Comparison of ENCODE assay signal across 1 cellular context in genomic region chr3:81300324-81300927, GRCh38.
A peak's percentile ranks its signal among the peaks of the same experiment; 100 is the strongest.
TF ChIP-seq lines count a peak whose summit lies in the region.

No MANE protein-coding gene starts in this region.

TF ChIP-seq in HepG2, 621 proteins besides CTCF, POLR2A, EP300 and RAD21 (continued from another document and continues in another):
- TF ChIP-seq, protein P1, sequence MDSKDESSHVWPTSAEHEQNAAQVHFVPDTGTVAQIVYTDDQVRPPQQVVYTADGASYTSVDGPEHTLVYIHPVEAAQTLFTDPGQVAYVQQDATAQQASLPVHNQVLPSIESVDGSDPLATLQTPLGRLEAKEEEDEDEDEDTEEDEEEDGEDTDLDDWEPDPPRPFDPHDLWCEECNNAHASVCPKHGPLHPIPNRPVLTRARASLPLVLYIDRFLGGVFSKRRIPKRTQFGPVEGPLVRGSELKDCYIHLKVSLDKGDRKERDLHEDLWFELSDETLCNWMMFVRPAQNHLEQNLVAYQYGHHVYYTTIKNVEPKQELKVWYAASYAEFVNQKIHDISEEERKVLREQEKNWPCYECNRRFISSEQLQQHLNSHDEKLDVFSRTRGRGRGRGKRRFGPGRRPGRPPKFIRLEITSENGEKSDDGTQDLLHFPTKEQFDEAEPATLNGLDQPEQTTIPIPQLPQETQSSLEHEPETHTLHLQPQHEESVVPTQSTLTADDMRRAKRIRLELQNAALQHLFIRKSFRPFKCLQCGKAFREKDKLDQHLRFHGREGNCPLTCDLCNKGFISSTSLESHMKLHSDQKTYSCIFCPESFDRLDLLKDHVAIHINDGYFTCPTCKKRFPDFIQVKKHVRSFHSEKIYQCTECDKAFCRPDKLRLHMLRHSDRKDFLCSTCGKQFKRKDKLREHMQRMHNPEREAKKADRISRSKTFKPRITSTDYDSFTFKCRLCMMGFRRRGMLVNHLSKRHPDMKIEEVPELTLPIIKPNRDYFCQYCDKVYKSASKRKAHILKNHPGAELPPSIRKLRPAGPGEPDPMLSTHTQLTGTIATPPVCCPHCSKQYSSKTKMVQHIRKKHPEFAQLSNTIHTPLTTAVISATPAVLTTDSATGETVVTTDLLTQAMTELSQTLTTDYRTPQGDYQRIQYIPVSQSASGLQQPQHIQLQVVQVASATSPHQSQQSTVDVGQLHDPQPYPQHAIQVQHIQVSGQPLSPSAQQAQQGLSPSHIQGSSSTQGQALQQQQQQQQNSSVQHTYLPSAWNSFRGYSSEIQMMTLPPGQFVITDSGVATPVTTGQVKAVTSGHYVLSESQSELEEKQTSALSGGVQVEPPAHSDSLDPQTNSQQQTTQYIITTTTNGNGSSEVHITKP (CRISPR knock-in tag; IDR thresholded peaks at IDR 0.05; ENCODE audit: low read depth) = no peak
- TF ChIP-seq ZNF275 (CRISPR knock-in tag; IDR thresholded peaks at IDR 0.05; ENCODE audit: borderline replicate concordance) (peak; percentile 25; the same call in 1 of the 2 replicates), ZNF224 (CRISPR knock-in tag; IDR thresholded peaks at IDR 0.05) (no peak), ZNF354B (CRISPR knock-in tag; IDR thresholded peaks at IDR 0.05) (peak; percentile 90; the same call in 1 of the 2 replicates), RFX3 (CRISPR knock-in tag; IDR thresholded peaks at IDR 0.05) (no peak), MAFF (IDR thresholded peaks at IDR 0.05; ENCODE audit: low read depth, low read length) (no peak), EEA1 (CRISPR knock-in tag; IDR thresholded peaks at IDR 0.05; ENCODE audit: borderline replicate concordance) (no peak), XBP1 (CRISPR knock-in tag; IDR thresholded peaks at IDR 0.05) (peak; percentile 66; the same call in 1 of the 2 replicates), SALL1 (CRISPR knock-in tag; IDR thresholded peaks at IDR 0.05) (peak; percentile 90; the same call in 1 of the 2 replicates), ZNF121 (CRISPR knock-in tag; IDR thresholded peaks at IDR 0.05) (no peak; the same call in 1 of the 2 replicates), RORA (CRISPR knock-in tag; IDR thresholded peaks at IDR 0.05) (no peak), PCBP2 (optimal IDR thresholded peaks at IDR 0.05; ENCODE audit: low read depth, low read length, poor library complexity, severe bottlenecking) (no peak), KDM3A (CRISPR knock-in tag; IDR thresholded peaks at IDR 0.05; ENCODE audit: low read depth) (peak; percentile 93; the same call in 1 of the 2 replicates), ZNF441 (CRISPR knock-in tag; IDR thresholded peaks at IDR 0.05; ENCODE audit: borderline replicate concordance) (no peak), MYNN (CRISPR knock-in tag; IDR thresholded peaks at IDR 0.05; ENCODE audit: low read depth) (no peak), ZMAT5 (CRISPR knock-in tag; IDR thresholded peaks at IDR 0.05; ENCODE audit: borderline replicate concordance, low read depth) (no peak), ZSCAN21 (CRISPR knock-in tag; IDR thresholded peaks at IDR 0.05; ENCODE audit: borderline replicate concordance) (peak; percentile 65; the same call in 1 of the 2 replicates), ZSCAN31 (CRISPR knock-in tag; IDR thresholded peaks at IDR 0.05; ENCODE audit: low read depth) (no peak), NCOA1 (CRISPR knock-in tag; IDR thresholded peaks at IDR 0.05) (peak; percentile 93), DPF2 (CRISPR knock-in tag; IDR thresholded peaks at IDR 0.05; ENCODE audit: borderline replicate concordance, low read depth) (peak; percentile 97), ZBTB34 (CRISPR knock-in tag; IDR thresholded peaks at IDR 0.05) (peak; percentile 95), IRF9 (CRISPR knock-in tag; IDR thresholded peaks at IDR 0.05; ENCODE audit: borderline replicate concordance) (no peak; the same call in 1 of the 2 replicates), IKZF1 (IDR thresholded peaks at IDR 0.05) (no peak), POLR2AphosphoS2 (IDR thresholded peaks at IDR 0.05; ENCODE audit: low read depth, low read length) (no peak), DR1 (CRISPR knock-in tag; IDR thresholded peaks at IDR 0.05) (no peak), IKZF4 (CRISPR knock-in tag; IDR thresholded peaks at IDR 0.05; ENCODE audit: borderline replicate concordance, low read depth, not compliant biosample characterization) (no peak), ZNF619 (CRISPR knock-in tag; IDR thresholded peaks at IDR 0.05) (no peak), ZNF614 (CRISPR knock-in tag; IDR thresholded peaks at IDR 0.05; ENCODE audit: borderline replicate concordance) (peak; percentile 82; the same call in 1 of the 2 replicates), TERF1 (CRISPR knock-in tag; IDR thresholded peaks at IDR 0.05) (no peak), ZKSCAN5 (CRISPR knock-in tag; IDR thresholded peaks at IDR 0.05) (no peak), HOMEZ (CRISPR knock-in tag; IDR thresholded peaks at IDR 0.05; ENCODE audit: low read depth) (peak; percentile 54; the same call in 1 of the 2 replicates), MEIS2 (CRISPR knock-in tag; IDR thresholded peaks at IDR 0.05) (peak; percentile 95), ZNF841 (CRISPR knock-in tag; IDR thresholded peaks at IDR 0.05; ENCODE audit: borderline replicate concordance) (no peak), IRX3 (CRISPR knock-in tag; IDR thresholded peaks at IDR 0.05; ENCODE audit: borderline replicate concordance, low read depth) (peak; percentile 95), ZNF616 (CRISPR knock-in tag; IDR thresholded peaks at IDR 0.05; ENCODE audit: low read depth) (no peak), PHF20 (CRISPR knock-in tag; IDR thresholded peaks at IDR 0.05) (no peak), FLYWCH1 (CRISPR knock-in tag; IDR thresholded peaks at IDR 0.05) (peak; percentile 88; the same call in 1 of the 2 replicates), ZNF3 (CRISPR knock-in tag; IDR thresholded peaks at IDR 0.05) (0 out of 2 replicates have a peak, but pooled peaks have one; percentile 37), ZBTB8A (CRISPR knock-in tag; IDR thresholded peaks at IDR 0.05; ENCODE audit: borderline replicate concordance, low read depth) (no peak), HOXA7 (CRISPR knock-in tag; IDR thresholded peaks at IDR 0.05) (no peak), ARNT2 (CRISPR knock-in tag; IDR thresholded peaks at IDR 0.05; ENCODE audit: low read depth) (peak; percentile 87), SP5 (CRISPR knock-in tag; IDR thresholded peaks at IDR 0.05; ENCODE audit: borderline replicate concordance, low read depth) (peak; percentile 86), THYN1 (CRISPR knock-in tag; IDR thresholded peaks at IDR 0.05; ENCODE audit: borderline replicate concordance, low read depth) (0 out of 2 replicates have a peak, but pooled peaks have one; percentile 34), MBNL3 (CRISPR knock-in tag; conservative IDR thresholded peaks at IDR 0.05) (no peak), NR0B2 (CRISPR knock-in tag; IDR thresholded peaks at IDR 0.05) (no peak), ZNF746 (CRISPR knock-in tag; IDR thresholded peaks at IDR 0.05) (peak; percentile 64; the same call in 1 of the 2 replicates), ZNF331 (CRISPR knock-in tag; IDR thresholded peaks at IDR 0.05) (peak; percentile 79), ZNF549 (CRISPR knock-in tag; IDR thresholded peaks at IDR 0.05) (no peak), RARA (CRISPR knock-in tag; IDR thresholded peaks at IDR 0.05) (peak; percentile 93)
- TF ChIP-seq, protein P2, sequence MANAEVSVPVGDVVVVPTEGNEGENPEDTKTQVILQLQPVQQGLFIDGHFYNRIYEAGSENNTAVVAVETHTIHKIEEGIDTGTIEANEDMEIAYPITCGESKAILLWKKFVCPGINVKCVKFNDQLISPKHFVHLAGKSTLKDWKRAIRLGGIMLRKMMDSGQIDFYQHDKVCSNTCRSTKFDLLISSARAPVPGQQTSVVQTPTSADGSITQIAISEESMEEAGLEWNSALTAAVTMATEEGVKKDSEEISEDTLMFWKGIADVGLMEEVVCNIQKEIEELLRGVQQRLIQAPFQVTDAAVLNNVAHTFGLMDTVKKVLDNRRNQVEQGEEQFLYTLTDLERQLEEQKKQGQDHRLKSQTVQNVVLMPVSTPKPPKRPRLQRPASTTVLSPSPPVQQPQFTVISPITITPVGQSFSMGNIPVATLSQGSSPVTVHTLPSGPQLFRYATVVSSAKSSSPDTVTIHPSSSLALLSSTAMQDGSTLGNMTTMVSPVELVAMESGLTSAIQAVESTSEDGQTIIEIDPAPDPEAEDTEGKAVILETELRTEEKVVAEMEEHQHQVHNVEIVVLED (CRISPR knock-in tag; IDR thresholded peaks at IDR 0.05; ENCODE audit: borderline replicate concordance) = no peak
- TF ChIP-seq, protein P3, sequence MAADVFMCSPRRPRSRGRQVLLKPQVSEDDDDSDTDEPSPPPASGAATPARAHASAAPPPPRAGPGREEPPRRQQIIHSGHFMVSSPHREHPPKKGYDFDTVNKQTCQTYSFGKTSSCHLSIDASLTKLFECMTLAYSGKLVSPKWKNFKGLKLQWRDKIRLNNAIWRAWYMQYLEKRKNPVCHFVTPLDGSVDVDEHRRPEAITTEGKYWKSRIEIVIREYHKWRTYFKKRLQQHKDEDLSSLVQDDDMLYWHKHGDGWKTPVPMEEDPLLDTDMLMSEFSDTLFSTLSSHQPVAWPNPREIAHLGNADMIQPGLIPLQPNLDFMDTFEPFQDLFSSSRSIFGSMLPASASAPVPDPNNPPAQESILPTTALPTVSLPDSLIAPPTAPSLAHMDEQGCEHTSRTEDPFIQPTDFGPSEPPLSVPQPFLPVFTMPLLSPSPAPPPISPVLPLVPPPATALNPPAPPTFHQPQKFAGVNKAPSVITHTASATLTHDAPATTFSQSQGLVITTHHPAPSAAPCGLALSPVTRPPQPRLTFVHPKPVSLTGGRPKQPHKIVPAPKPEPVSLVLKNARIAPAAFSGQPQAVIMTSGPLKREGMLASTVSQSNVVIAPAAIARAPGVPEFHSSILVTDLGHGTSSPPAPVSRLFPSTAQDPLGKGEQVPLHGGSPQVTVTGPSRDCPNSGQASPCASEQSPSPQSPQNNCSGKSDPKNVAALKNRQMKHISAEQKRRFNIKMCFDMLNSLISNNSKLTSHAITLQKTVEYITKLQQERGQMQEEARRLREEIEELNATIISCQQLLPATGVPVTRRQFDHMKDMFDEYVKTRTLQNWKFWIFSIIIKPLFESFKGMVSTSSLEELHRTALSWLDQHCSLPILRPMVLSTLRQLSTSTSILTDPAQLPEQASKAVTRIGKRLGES (CRISPR knock-in tag; IDR thresholded peaks at IDR 0.05; ENCODE audit: borderline replicate concordance) = peak; percentile 69; the same call in 1 of the 2 replicates
- TF ChIP-seq, protein P4, sequence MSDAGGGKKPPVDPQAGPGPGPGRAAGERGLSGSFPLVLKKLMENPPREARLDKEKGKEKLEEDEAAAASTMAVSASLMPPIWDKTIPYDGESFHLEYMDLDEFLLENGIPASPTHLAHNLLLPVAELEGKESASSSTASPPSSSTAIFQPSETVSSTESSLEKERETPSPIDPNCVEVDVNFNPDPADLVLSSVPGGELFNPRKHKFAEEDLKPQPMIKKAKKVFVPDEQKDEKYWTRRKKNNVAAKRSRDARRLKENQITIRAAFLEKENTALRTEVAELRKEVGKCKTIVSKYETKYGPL (CRISPR knock-in tag; IDR thresholded peaks at IDR 0.05) = 0 out of 2 replicates have a peak, but pooled peaks have one; percentile 34
